Comparison of ENCODE assay signal across 13 cellular contexts in the genomic region with DNA sequence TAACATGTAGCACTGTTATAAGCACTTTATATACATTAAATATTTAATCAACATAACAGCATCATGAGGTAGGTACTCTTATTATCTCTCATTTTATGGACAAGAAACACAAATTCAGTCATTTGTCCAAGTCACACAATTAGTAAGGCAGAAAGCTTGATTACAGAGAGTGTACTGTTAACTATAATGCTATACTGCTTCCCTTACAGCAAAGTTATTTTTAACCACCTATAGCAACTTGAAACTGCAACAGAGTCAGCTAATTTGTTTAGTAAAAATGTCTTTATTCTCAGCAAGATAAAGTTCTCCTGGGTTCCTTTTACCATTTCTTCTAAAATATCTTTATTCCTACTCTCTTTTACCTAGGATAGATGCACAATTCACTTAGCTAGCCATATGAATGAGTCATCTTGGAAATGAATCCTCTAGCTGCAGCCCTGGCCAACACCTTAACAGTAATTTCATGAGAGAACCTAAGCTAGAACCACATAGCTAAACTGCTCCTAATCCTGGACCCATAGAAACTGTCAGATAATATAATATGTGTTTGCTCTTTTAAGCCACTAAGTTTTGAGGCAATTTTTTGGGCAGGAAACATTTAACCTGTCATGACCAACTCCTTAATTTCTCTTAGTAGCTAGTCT.
A peak's percentile ranks its signal among the peaks of the same experiment; 100 is the strongest.
DNase-seq lines count a peak whose midpoint lies in the region; ATAC-seq and TF ChIP-seq lines count a peak whose summit lies in the region.
"Had no signal": no experiment of that assay in that cellular context is flagged by ENCODE, and none has a peak within 500 bp of the region (broad histone marks: within the 10 kb centered on the region; RNA-seq: fewer than 3 reads in every experiment).

No MANE protein-coding gene starts in this region.

- H3F3A ChIP-seq in PC-3 (ENCODE audit: low read length, unreplicated experiment), result no peaks in the 10 kb centered on the region

- H3K4me1 ChIP-seq in PC-3 (ENCODE audit: insufficient read depth, low read length) (no peaks in the 10 kb centered on the region), psoas muscle (peaks cover 5% of the 10 kb centered on the region), left ventricle myocardium inferior (no peaks in the 10 kb centered on the region)

- no peak overlapping the region for H3K27ac Mint-ChIP-seq in nephron progenitor cell
- no peak overlapping the region for H3K27ac Mint-ChIP-seq in natural killer cell treated with Interleukin-12 subunit alpha and Interleukin-12 subunit beta and Interleukin-15 and Interleukin-18, amount 100 ng/mL, for 72 hours

- H3K36me3 Mint-ChIP-seq in nephron progenitor cell (ENCODE audit: low read depth), result peaks cover 18% of the 10 kb centered on the region
- peaks cover 4% of the 10 kb centered on the region for H3K36me3 Mint-ChIP-seq in natural killer cell treated with Interleukin-12 subunit alpha and Interleukin-12 subunit beta and Interleukin-15 and Interleukin-18, amount 100 ng/mL, for 72 hours

- H3K9ac ChIP-seq in PC-3 (ENCODE audit: low read length), result no peak overlapping the region

- peak; percentile 69 for ATAC-seq in GM18909 (IDR thresholded peaks at IDR 0.05; ENCODE audit: poor library complexity, unreplicated experiment)
- peak; percentile 70 for ATAC-seq in HG02678 (IDR thresholded peaks at IDR 0.05; ENCODE audit: unreplicated experiment)
- peak; percentile 96 for ATAC-seq in PC-3
- peak; percentile 75 to 94 (median 84) for ATAC-seq in psoas muscle
- no peak for ATAC-seq in natural killer cell treated with Interleukin-12 subunit alpha and Interleukin-12 subunit beta and Interleukin-15 and Interleukin-18, amount 100 ng/mL, for 72 hours
- ATAC-seq: naive thymus-derived CD8-positive, alpha-beta T cell had no signal

- POLR2A ChIA-PET in PC-3 (lab: Charles Lee; ENCODE audit: unreplicated experiment), result interaction anchor here (1.0 to 1.1 kb wide), 2 partner anchors 89 to 91 kb away, joined by 3 to 6 read pairs; a partner anchor contains a TSS

- H3K4me3 ChIP-seq in PC-3 (ENCODE audit: low read length) (no peak overlapping the region), psoas muscle (no peak overlapping the region), left ventricle myocardium inferior (no peak overlapping the region)

- H3K9me3 ChIP-seq in PC-3 (ENCODE audit: low read length) (no peaks in the 10 kb centered on the region), psoas muscle (no peaks in the 10 kb centered on the region), left ventricle myocardium inferior (replicated peaks) (no peaks in the 10 kb centered on the region)

- no TSS peak for BruUV-seq in PC-3 (replicated peaks; lab: Mats Ljungman, UMichigan)

- intact Hi-C loops in PC-3 (cut with micrococcal nuclease), result loop anchor here (5.0 kb wide), 1 partner anchor 91 kb away; a partner anchor contains a TSS
- intact Hi-C loops in psoas muscle (cut with DNase I), result no loop called here
- intact Hi-C loops in left ventricle myocardium inferior (cut with micrococcal nuclease), result no loop called here

- no peak overlapping the region for H3K4me3 Mint-ChIP-seq in nephron progenitor cell
- no peak overlapping the region for H3K4me3 Mint-ChIP-seq in natural killer cell treated with Interleukin-12 subunit alpha and Interleukin-12 subunit beta and Interleukin-15 and Interleukin-18, amount 100 ng/mL, for 72 hours
- H3K4me3 Mint-ChIP-seq: naive thymus-derived CD8-positive, alpha-beta T cell had no signal

- H3K27me3 ChIP-seq in PC-3 (ENCODE audit: low read length), result no peaks in the 10 kb centered on the region
- H3K27me3 ChIP-seq in psoas muscle (ENCODE audit: insufficient read depth in 3 of 3, low read length in 2 of 3), result no peaks in the 10 kb centered on the region
- no peaks in the 10 kb centered on the region for H3K27me3 ChIP-seq in left ventricle myocardium inferior (ENCODE audit: low read depth)

- no peak overlapping the region for H2AFZ ChIP-seq in PC-3 (ENCODE audit: low read length)

- H3K4me2 ChIP-seq in PC-3 (ENCODE audit: low read length), result no peak overlapping the region

- H3K9me2 ChIP-seq in PC-3 (replicated peaks; ENCODE audit: low read length), result no peaks in the 10 kb centered on the region

- TF ChIP-seq CTCF in PC-3 (conservative IDR thresholded peaks at IDR 0.05; ENCODE audit: low read depth, low read length), result no peak
- no peak for TF ChIP-seq CTCF in psoas muscle (IDR thresholded peaks at IDR 0.05)
- no peak for TF ChIP-seq CTCF in nephron progenitor cell (IDR thresholded peaks at IDR 0.05)
- TF ChIP-seq CTCF in left ventricle myocardium inferior (IDR thresholded peaks at IDR 0.05; ENCODE audit: borderline replicate concordance), result no peak

- no peaks in the 10 kb centered on the region for H3K36me3 ChIP-seq in PC-3 (ENCODE audit: low read depth, low read length)
- peaks cover 2 to 57% of the 10 kb centered on the region in 2 donors for H3K36me3 ChIP-seq in psoas muscle (ENCODE audit: insufficient read depth in 1 of 2, low read depth in 1 of 2)
- peaks cover 53% of the 10 kb centered on the region for H3K36me3 ChIP-seq in left ventricle myocardium inferior

- H3K9me3 Mint-ChIP-seq in nephron progenitor cell, result no peaks in the 10 kb centered on the region
- H3K9me3 Mint-ChIP-seq in natural killer cell treated with Interleukin-12 subunit alpha and Interleukin-12 subunit beta and Interleukin-15 and Interleukin-18, amount 100 ng/mL, for 72 hours, result no peaks in the 10 kb centered on the region
- H3K9me3 Mint-ChIP-seq: naive thymus-derived CD8-positive, alpha-beta T cell had no signal

- CTCF ChIA-PET in PC-3 (lab: Charles Lee), result interaction anchor here (0.7 kb wide), 1 partner anchor 68 kb away, joined by 3 read pairs; no protein-coding TSS in a partner anchor

- DNase-seq in PC-3, result peak; percentile 38
- no peak for DNase-seq in psoas muscle
- no peak for DNase-seq in nephron progenitor cell
- DNase-seq in NCI-H2029 (lab: John Stamatoyannopoulos, UW), result no peak
- DNase-seq in natural killer cell treated with Interleukin-12 subunit alpha and Interleukin-12 subunit beta and Interleukin-15 and Interleukin-18, amount 100 ng/mL, for 72 hours (ENCODE audit: low spot score), result no peak
- no peak for DNase-seq in left ventricle myocardium inferior
- DNase-seq: activated effector memory CD4-positive, alpha-beta T cell treated with anti-CD3 and anti-CD28 coated beads, Interleukin-2, amount 50 U/mL, for 16 hours; DMS 273 treated with DMSO at 0.1 percent for 48 hours; naive thymus-derived CD8-positive, alpha-beta T cell; NCI-H1930; stimulated activated CD4-positive, alpha-beta T cell treated with anti-CD3 and anti-CD28 coated beads, Interleukin-2, amount 100 ng/mL, for 24 hours had no signal

- no peaks in the 10 kb centered on the region for H4K20me1 ChIP-seq in PC-3 (ENCODE audit: low read length)

- H3K27me3 Mint-ChIP-seq in nephron progenitor cell (ENCODE audit: low read depth, poor library complexity), result no peaks in the 10 kb centered on the region
- H3K27me3 Mint-ChIP-seq in natural killer cell treated with Interleukin-12 subunit alpha and Interleukin-12 subunit beta and Interleukin-15 and Interleukin-18, amount 100 ng/mL, for 72 hours, result no peaks in the 10 kb centered on the region
- H3K27me3 Mint-ChIP-seq: naive thymus-derived CD8-positive, alpha-beta T cell had no signal

- no peaks in the 10 kb centered on the region for H3K79me2 ChIP-seq in PC-3 (ENCODE audit: low read length)

- H3K27ac ChIP-seq in PC-3 (ENCODE audit: low read length) (no peak overlapping the region), psoas muscle (no peak overlapping the region), left ventricle myocardium inferior (replicated peaks) (no peak overlapping the region)

- H3K4me1 Mint-ChIP-seq in nephron progenitor cell, result no peaks in the 10 kb centered on the region
- no peaks in the 10 kb centered on the region for H3K4me1 Mint-ChIP-seq in natural killer cell treated with Interleukin-12 subunit alpha and Interleukin-12 subunit beta and Interleukin-15 and Interleukin-18, amount 100 ng/mL, for 72 hours (ENCODE audit: low read depth in 2 of 2)
- H3K4me1 Mint-ChIP-seq: naive thymus-derived CD8-positive, alpha-beta T cell had no signal

Comparison
In these comparisons a context has a peak if more than half of its experiments do, and no peak if none do; other contexts are left out.
1. ATAC-seq: peak in GM18909 (single experiment), HG02678 (single experiment), PC-3 (single experiment) and psoas muscle (4 of 4); none in natural killer cell treated with Interleukin-12 subunit alpha and Interleukin-12 subunit beta and Interleukin-15 and Interleukin-18, amount 100 ng/mL, for 72 hours (0 of 2).